Comparison of ENCODE assay signal across 8 cellular contexts in genomic region chr6:27250277-27250954, GRCh38. TPM values are rescaled to one million over a fixed set of nuclear protein-coding genes. Genes with fewer than 3 reads are reported as not detected.
A peak's percentile ranks its signal among the peaks of the same experiment; 100 is the strongest.
DNase-seq lines count a peak whose midpoint lies in the region; ATAC-seq, FAIRE-seq and TF ChIP-seq lines count a peak whose summit lies in the region.

No MANE protein-coding gene starts in this region.

- no peak overlapping the region for H2AK5ac ChIP-seq in IMR-90 (ENCODE audit: low read depth, low read length)

- H2BK20ac ChIP-seq in IMR-90 (ENCODE audit: low read depth, low read length) = no peak overlapping the region

- TF ChIP-seq POLR2A in IMR-90 (IDR thresholded peaks at IDR 0.05; ENCODE audit: low read depth, low read length) = no peak

- H3K9me3 ChIP-seq in AG04450 (ENCODE audit: control insufficient read depth, insufficient read depth, low read length) (peaks cover 2% of the 10 kb centered on the region; the same call in 1 of the 2 replicates), IMR-90 (ENCODE audit: control insufficient read depth, insufficient read depth, low read length) (peaks cover 1% of the 10 kb centered on the region; the same call in 1 of the 2 replicates), small intestine (ENCODE audit: control insufficient read depth, low read depth) (no peaks in the 10 kb centered on the region)

- no peaks in the 10 kb centered on the region for H3K9me3 Mint-ChIP-seq in central memory CD8-positive, alpha-beta T cell
- H3K9me3 Mint-ChIP-seq in naive B cell = peaks cover 0 to 9% (median 2%) of the 10 kb centered on the region in 7 donors

- H3K18ac ChIP-seq in IMR-90 (ENCODE audit: low read depth, low read length) = no peak overlapping the region

- H3K27me3 Mint-ChIP-seq in central memory CD8-positive, alpha-beta T cell = peaks cover 17% of the 10 kb centered on the region
- peaks cover 0 to 51% (median 31%) of the 10 kb centered on the region in 3 donors for H3K27me3 Mint-ChIP-seq in naive B cell

- no peak overlapping the region for H4K5ac ChIP-seq in IMR-90 (ENCODE audit: low read depth, low read length)

- H4K8ac ChIP-seq in IMR-90 (ENCODE audit: low read depth in 2 of 2, low read length in 2 of 2) = no peak overlapping the region

- intact Hi-C loops in IMR-90 (cut with micrococcal nuclease) = no loop called here

- H3K36me3 ChIP-seq in IMR-90 (ENCODE audit: control insufficient read depth, insufficient read depth, low read length) = no peaks in the 10 kb centered on the region
- no peaks in the 10 kb centered on the region for H3K36me3 ChIP-seq in small intestine (ENCODE audit: control insufficient read depth in 2 of 2, insufficient read depth in 2 of 2, low read length in 2 of 2)

- H4K91ac ChIP-seq in IMR-90 (ENCODE audit: insufficient read depth, low read depth, low read length) = no peak overlapping the region

- POLR2A ChIA-PET in AG04450 (lab: Yijun Ruan, JAX) = no interaction called here
- POLR2A ChIA-PET in IMR-90 (lab: Charles Lee; ENCODE audit: unreplicated experiment) = no interaction called here

- 30% methylated on average over 3 of the region's 21 CpGs; no CpG with 5 or more reads in 1 of the 2 experiments for WGBS in IMR-90 (ENCODE audit: extremely low coverage in 2 of 2, insufficient read length in 1 of 2), 2 experiments
- 5 to 9% (median 8%) methylated on average over 20 to 21 of the region's 21 CpGs for WGBS in small intestine, 3 donors

- no peak for TF ChIP-seq RAD21 in IMR-90 (IDR thresholded peaks at IDR 0.05; ENCODE audit: low read length)

- in situ Hi-C loops in IMR-90 (cut with MboI; ENCODE audit: low sequenced_read_pairs) = no loop called here

- H3K14ac ChIP-seq in IMR-90 (replicated peaks; ENCODE audit: low read depth, low read length) = no peak overlapping the region

- no peak overlapping the region for H3K9ac ChIP-seq in IMR-90 (ENCODE audit: low read depth, low read length)

- H2BK5ac ChIP-seq in IMR-90 (ENCODE audit: low read depth, low read length, poor library complexity, severe bottlenecking) = no peak overlapping the region

- DNase-seq in AG04450 (ENCODE audit: low read depth, low spot score) (no peak), IMR-90 (no peak), naive B cell (no peak), small intestine (no peak)
- no peak for DNase-seq in central memory CD8-positive, alpha-beta T cell (ENCODE audit: low spot score in 2 of 2)

- H3K4me2 ChIP-seq in IMR-90 (ENCODE audit: low read depth, low read length) = peak overlapping the region; percentile 82

- CTCF ChIA-PET in AG04450 (lab: Charles Lee) (no interaction called here), IMR-90 (lab: Yijun Ruan, JAX) (no interaction called here)

- H3K36me3 Mint-ChIP-seq in central memory CD8-positive, alpha-beta T cell (ENCODE audit: insufficient read depth) = peaks cover 2% of the 10 kb centered on the region
- H3K36me3 Mint-ChIP-seq in naive B cell = peaks cover 0 to 15% of the 10 kb centered on the region in 2 donors

- H2BK120ac ChIP-seq in IMR-90 (ENCODE audit: low read depth, low read length) = no peak overlapping the region

- no peak overlapping the region for H3K56ac ChIP-seq in IMR-90 (ENCODE audit: extremely low read depth, insufficient read depth, low read length)

- no peak overlapping the region for H2BK15ac ChIP-seq in IMR-90 (ENCODE audit: low read depth, low read length)

- H3K27me3 ChIP-seq in AG04450 (ENCODE audit: control insufficient read depth, insufficient read depth, low read length) (peaks cover 29% of the 10 kb centered on the region), IMR-90 (ENCODE audit: control insufficient read depth, insufficient read depth, low read length) (peaks cover 52% of the 10 kb centered on the region), small intestine (ENCODE audit: control insufficient read depth in 2 of 2, insufficient read depth in 2 of 2, low read length in 2 of 2) (peaks cover 0 to 34% of the 10 kb centered on the region in 2 donors)

- no peaks in the 10 kb centered on the region for H3K9me1 ChIP-seq in IMR-90 (ENCODE audit: insufficient read depth, low read length)

- ATAC-seq in IMR-90 (ENCODE audit: low read depth) (no peak), naive B cell (ENCODE audit: low read depth in 2 of 2) (no peak), GM21825 (IDR thresholded peaks at IDR 0.05; ENCODE audit: unreplicated experiment) (no peak), GM21528 (IDR thresholded peaks at IDR 0.05; ENCODE audit: low FRiP score, unreplicated experiment) (no peak), GM21390 (IDR thresholded peaks at IDR 0.05; ENCODE audit: unreplicated experiment) (no peak)
- ATAC-seq in central memory CD8-positive, alpha-beta T cell (replicated peaks; ENCODE audit: extremely low read depth, poor library complexity, severe bottlenecking) = no peak

- H3K23ac ChIP-seq in IMR-90 (ENCODE audit: low read depth, low read length) = no peak overlapping the region

- peak overlapping the region; percentile 86 for H3K4me3 Mint-ChIP-seq in central memory CD8-positive, alpha-beta T cell
- peak overlapping the region; percentile 68 to 92 (median 88) for H3K4me3 Mint-ChIP-seq in naive B cell

- H3K4me1 Mint-ChIP-seq in central memory CD8-positive, alpha-beta T cell = peaks cover 6% of the 10 kb centered on the region
- H3K4me1 Mint-ChIP-seq in naive B cell = peaks cover 6 to 11% (median 7%) of the 10 kb centered on the region in 3 donors

- no peak for FAIRE-seq in small intestine (lab: Jason Lieb, UNC)

- H4K20me1 ChIP-seq in IMR-90 (ENCODE audit: insufficient read depth, low read length) = no peaks in the 10 kb centered on the region

- BruUV-seq in IMR-90 (replicated peaks; lab: Mats Ljungman, UMichigan) = no TSS peak

- H3K27ac ChIP-seq in AG04450 (ENCODE audit: low read depth, low read length) (no peak overlapping the region), IMR-90 (ENCODE audit: insufficient read depth, low read length) (no peak overlapping the region), small intestine (ENCODE audit: low read depth in 1 of 2, low read length in 1 of 2) (peak overlapping the region in 1 of 2 donors; percentile 49)

- peak overlapping the region; percentile 90 for H2AFZ ChIP-seq in IMR-90 (replicated peaks; ENCODE audit: low read length, poor library complexity)

- no peaks in the 10 kb centered on the region for H3K79me1 ChIP-seq in IMR-90 (ENCODE audit: low read depth in 1 of 2, low read length in 2 of 2)

- no peak overlapping the region for H3K4ac ChIP-seq in IMR-90 (ENCODE audit: low read depth, low read length)

- dilution Hi-C loops in IMR-90 (cut with HindIII; ENCODE audit: low sequenced_read_pairs, unreplicated experiment) = no loop called here

- H3K4me1 ChIP-seq in IMR-90 (ENCODE audit: control insufficient read depth, insufficient read depth, low read length) = peaks cover 2% of the 10 kb centered on the region; the same call in 1 of the 2 replicates
- H3K4me1 ChIP-seq in small intestine (ENCODE audit: control insufficient read depth in 2 of 2, insufficient read depth in 1 of 2, low read depth in 1 of 2, low read length in 1 of 2) = no peaks in the 10 kb centered on the region

- H3K4me3 ChIP-seq in AG04450 (ENCODE audit: low read depth, low read length) (peak overlapping the region; percentile 56), IMR-90 (ENCODE audit: insufficient read depth, low read depth, low read length) (no peak overlapping the region; the same call in 1 of the 2 replicates), small intestine (ENCODE audit: low read depth in 1 of 2, low read length in 2 of 2) (peak overlapping the region in 1 of 2 donors; percentile 69)

- H3K27ac Mint-ChIP-seq in central memory CD8-positive, alpha-beta T cell (ENCODE audit: low read depth) = peak overlapping the region; percentile 29
- H3K27ac Mint-ChIP-seq in naive B cell = peak overlapping the region in 2 of 6 donors; percentile 44 to 59

- no peak overlapping the region for H2AK9ac ChIP-seq in IMR-90 (replicated peaks; ENCODE audit: low read depth, low read length, poor library complexity)

- TF ChIP-seq CTCF in AG04450 (IDR thresholded peaks at IDR 0.05; ENCODE audit: low read depth, low read length) (no peak), IMR-90 (conservative IDR thresholded peaks at IDR 0.05; ENCODE audit: low read depth, low read length) (no peak)

TF ChIP-seq in IMR-90, 13 proteins besides CTCF, POLR2A, EP300 and RAD21 (continues in another document):
- TF ChIP-seq CHD1 (IDR thresholded peaks at IDR 0.05; ENCODE audit: low read depth, low read length) = no peak
- TF ChIP-seq, protein P1, sequence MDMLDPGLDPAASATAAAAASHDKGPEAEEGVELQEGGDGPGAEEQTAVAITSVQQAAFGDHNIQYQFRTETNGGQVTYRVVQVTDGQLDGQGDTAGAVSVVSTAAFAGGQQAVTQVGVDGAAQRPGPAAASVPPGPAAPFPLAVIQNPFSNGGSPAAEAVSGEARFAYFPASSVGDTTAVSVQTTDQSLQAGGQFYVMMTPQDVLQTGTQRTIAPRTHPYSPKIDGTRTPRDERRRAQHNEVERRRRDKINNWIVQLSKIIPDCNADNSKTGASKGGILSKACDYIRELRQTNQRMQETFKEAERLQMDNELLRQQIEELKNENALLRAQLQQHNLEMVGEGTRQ (IDR thresholded peaks at IDR 0.05; ENCODE audit: low read depth, low read length) = no peak
- no peak for TF ChIP-seq MXI1 (IDR thresholded peaks at IDR 0.05; ENCODE audit: borderline replicate concordance, low read depth, low read length)
- no peak for TF ChIP-seq BHLHE40 (IDR thresholded peaks at IDR 0.05; ENCODE audit: low read depth, low read length)
- TF ChIP-seq CEBPB (IDR thresholded peaks at IDR 0.05; ENCODE audit: low read depth, low read length) = no peak
- TF ChIP-seq RFX5 (IDR thresholded peaks at IDR 0.05; ENCODE audit: low read depth, low read length) = no peak
- TF ChIP-seq FOS (IDR thresholded peaks at IDR 0.05; ENCODE audit: low read depth, low read length) = no peak
- TF ChIP-seq SMC3 (IDR thresholded peaks at IDR 0.05; ENCODE audit: low read depth, low read length) = no peak
- no peak for TF ChIP-seq MAZ (IDR thresholded peaks at IDR 0.05; ENCODE audit: borderline replicate concordance, low read depth, low read length)
- TF ChIP-seq MAFK (IDR thresholded peaks at IDR 0.05; ENCODE audit: low read depth, low read length) = no peak

RNA-seq across cellular contexts. Expression of gene PRSS16, which starts 2.9 kb away (rescaled TPM):
- polyA plus RNA-seq in AG04450 (2011; rRNA removed) = 0.02 and 0.16 TPM in 2 replicates
- polyA minus RNA-seq in AG04450 (2011; rRNA and poly(A)+ RNA removed) = not detected in 2 replicates
- not detected in 2 replicates for total RNA-seq in IMR-90 (2012; rRNA removed)
- 0.14 and 0.39 TPM in 2 replicates for polyA plus RNA-seq in IMR-90 (2012; rRNA removed)
- 0.22 TPM in 2 replicates for polyA plus RNA-seq in IMR-90 (2012; cell fraction: cytosol; rRNA removed)
- polyA plus RNA-seq in IMR-90 (2012; cell fraction: nucleus; rRNA removed; ENCODE audit: low replicate concordance) = 0.82 and 1.1 TPM in 2 replicates
- 1 to 10 TPM in 1 of 6 donors, under 1 TPM in 2, not detected in 3; 0.31 to 1.3 (median 0.76) TPM for polyA plus RNA-seq in naive B cell (ENCODE audit: low read depth in 6 of 6)
- 10 to 100 TPM; 17.1 to 31.6 (median 24.8) TPM for polyA plus RNA-seq in small intestine

Comparison
In these comparisons a context has a peak if more than half of its experiments do, and no peak if none do; other contexts are left out.
1. RNA of gene PRSS16, which starts 2.9 kb away (polyA plus RNA-seq): 17.1 to 31.6 TPM in small intestine; 0.14 to 1.1 TPM in IMR-90, 0.31 to 1.3 TPM in naive B cell and 0.02 to 0.16 TPM in AG04450; every median in the first group is over 4 times any median in the second.